8 cellular contexts compared by ENCODE assay signal in the genomic region with DNA sequence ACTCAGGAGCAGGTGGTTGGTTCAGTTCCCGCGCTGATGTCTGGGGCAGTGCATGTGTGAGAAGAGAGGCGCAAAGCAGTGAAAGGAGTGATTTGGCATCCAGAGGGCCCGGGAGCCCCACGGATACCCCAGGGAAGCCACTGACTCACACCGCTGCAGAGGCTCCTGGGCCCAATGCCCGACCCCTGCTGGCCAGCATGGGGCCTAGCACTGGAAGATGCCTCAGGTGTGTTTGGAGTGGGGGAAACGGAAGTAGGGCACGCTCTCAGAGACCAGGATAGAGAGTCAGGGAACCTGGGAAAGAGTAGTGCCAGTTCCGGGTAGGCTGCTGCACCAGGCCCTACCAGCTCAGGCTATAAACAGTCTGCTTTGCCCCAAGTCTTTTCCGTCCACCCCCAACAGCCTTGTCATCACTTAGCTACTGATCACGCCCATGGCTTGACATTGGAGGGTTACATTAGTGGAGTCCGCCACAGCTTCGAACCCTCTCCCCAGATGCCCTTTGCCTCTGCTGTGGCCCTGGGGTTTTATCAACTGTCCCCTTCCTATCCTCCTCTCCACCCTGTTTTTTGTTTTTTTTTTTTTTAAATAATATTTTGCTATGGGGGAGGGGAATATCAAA. TPM values are rescaled to one million over a fixed set of nuclear protein-coding genes. Genes with fewer than 3 reads are reported as not detected.
DNase-seq lines count a peak whose midpoint lies in the region; ATAC-seq and TF ChIP-seq lines count a peak whose summit lies in the region.

No MANE protein-coding gene starts in this region.

- H3K9me3 ChIP-seq in vagina: no peaks in the 10 kb centered on the region

- peaks cover 5 to 36% of the 10 kb centered on the region in 2 donors for H3K36me3 ChIP-seq in vagina

- peak; percentile 64 for TF ChIP-seq RAD21 in Ishikawa (IDR thresholded peaks at IDR 0.05; ENCODE audit: low read depth)

- no peaks in the 10 kb centered on the region for H3K27me3 ChIP-seq in vagina

- H3K4me1 ChIP-seq in vagina: no peaks in the 10 kb centered on the region

- TF ChIP-seq EP300 in Ishikawa (IDR thresholded peaks at IDR 0.05; ENCODE audit: borderline replicate concordance): no peak

- H3K27ac ChIP-seq in vagina: no peak overlapping the region

- intact Hi-C loops in vagina (cut with DNase I): loop anchor here (10.0 kb wide), 1 partner anchor 125 kb away; no protein-coding TSS in a partner anchor

- TF ChIP-seq CTCF in vagina (IDR thresholded peaks at IDR 0.05): peak in 2 of 3 experiments; percentile 30 to 45

- DNase-seq in NCI-H345 (lab: John Stamatoyannopoulos, UW) (peak; percentile 32), NCI-H345 treated with DMSO at 0.1 percent for 48 hours (lab: John Stamatoyannopoulos, UW; ENCODE audit: unreplicated experiment) (no peak), mucosa of gallbladder (ENCODE audit: low spot score) (peak; percentile 39), vagina (ENCODE audit: extremely low spot score in 2 of 2) (no peak)
- peak; percentile 36 for DNase-seq in activated CD4-positive, alpha-beta T cell treated with anti-CD3 and anti-CD28 coated beads for 1 hour
- peak; percentile 45 for DNase-seq in effector CD4-positive, alpha-beta T cell

- no peak overlapping the region for H3K4me3 ChIP-seq in vagina

- ATAC-seq in HG03521 (IDR thresholded peaks at IDR 0.05; ENCODE audit: unreplicated experiment): no peak

- no peak for TF ChIP-seq POLR2A in vagina (IDR thresholded peaks at IDR 0.05)

TF ChIP-seq in Ishikawa, 13 proteins besides CTCF, POLR2A, EP300 and RAD21:
- TF ChIP-seq MAX (IDR thresholded peaks at IDR 0.05) (no peak), TCF12 (IDR thresholded peaks at IDR 0.05; ENCODE audit: low read depth) (no peak), ZBTB7A (IDR thresholded peaks at IDR 0.05; ENCODE audit: low read depth) (no peak), CEBPB (IDR thresholded peaks at IDR 0.05) (no peak), FOXM1 (IDR thresholded peaks at IDR 0.05; ENCODE audit: borderline replicate concordance, low read depth) (no peak), CREB1 (IDR thresholded peaks at IDR 0.05; ENCODE audit: low read depth) (no peak), YY1 (IDR thresholded peaks at IDR 0.05; ENCODE audit: low read depth) (no peak), TEAD4 (IDR thresholded peaks at IDR 0.05) (no peak), NFIC (IDR thresholded peaks at IDR 0.05) (no peak), TAF1 (IDR thresholded peaks at IDR 0.05; ENCODE audit: low read depth) (no peak), EGR1 (IDR thresholded peaks at IDR 0.05) (no peak)
- TF ChIP-seq, protein P1, sequence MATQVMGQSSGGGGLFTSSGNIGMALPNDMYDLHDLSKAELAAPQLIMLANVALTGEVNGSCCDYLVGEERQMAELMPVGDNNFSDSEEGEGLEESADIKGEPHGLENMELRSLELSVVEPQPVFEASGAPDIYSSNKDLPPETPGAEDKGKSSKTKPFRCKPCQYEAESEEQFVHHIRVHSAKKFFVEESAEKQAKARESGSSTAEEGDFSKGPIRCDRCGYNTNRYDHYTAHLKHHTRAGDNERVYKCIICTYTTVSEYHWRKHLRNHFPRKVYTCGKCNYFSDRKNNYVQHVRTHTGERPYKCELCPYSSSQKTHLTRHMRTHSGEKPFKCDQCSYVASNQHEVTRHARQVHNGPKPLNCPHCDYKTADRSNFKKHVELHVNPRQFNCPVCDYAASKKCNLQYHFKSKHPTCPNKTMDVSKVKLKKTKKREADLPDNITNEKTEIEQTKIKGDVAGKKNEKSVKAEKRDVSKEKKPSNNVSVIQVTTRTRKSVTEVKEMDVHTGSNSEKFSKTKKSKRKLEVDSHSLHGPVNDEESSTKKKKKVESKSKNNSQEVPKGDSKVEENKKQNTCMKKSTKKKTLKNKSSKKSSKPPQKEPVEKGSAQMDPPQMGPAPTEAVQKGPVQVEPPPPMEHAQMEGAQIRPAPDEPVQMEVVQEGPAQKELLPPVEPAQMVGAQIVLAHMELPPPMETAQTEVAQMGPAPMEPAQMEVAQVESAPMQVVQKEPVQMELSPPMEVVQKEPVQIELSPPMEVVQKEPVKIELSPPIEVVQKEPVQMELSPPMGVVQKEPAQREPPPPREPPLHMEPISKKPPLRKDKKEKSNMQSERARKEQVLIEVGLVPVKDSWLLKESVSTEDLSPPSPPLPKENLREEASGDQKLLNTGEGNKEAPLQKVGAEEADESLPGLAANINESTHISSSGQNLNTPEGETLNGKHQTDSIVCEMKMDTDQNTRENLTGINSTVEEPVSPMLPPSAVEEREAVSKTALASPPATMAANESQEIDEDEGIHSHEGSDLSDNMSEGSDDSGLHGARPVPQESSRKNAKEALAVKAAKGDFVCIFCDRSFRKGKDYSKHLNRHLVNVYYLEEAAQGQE (IDR thresholded peaks at IDR 0.05; ENCODE audit: low read depth): no peak

RNA-seq across cellular contexts. Expression of gene CSAD, which starts 9.5 kb away (rescaled TPM):
- total RNA-seq in mucosa of gallbladder (44.3 TPM), vagina (44.9 TPM)

RNA-seq across cellular contexts. Expression of gene ZNF740, which starts 9.7 kb away (rescaled TPM):
- total RNA-seq in mucosa of gallbladder: 40.4 TPM
- total RNA-seq in vagina: 12.8 TPM

RNA-seq across cellular contexts. Expression of gene ITGB7, which starts 16.8 kb away (rescaled TPM):
- 5.8 TPM for total RNA-seq in mucosa of gallbladder
- 3.7 TPM for total RNA-seq in vagina

RNA-seq across cellular contexts. Expression of gene RARG, which starts 41.8 kb away (rescaled TPM):
- total RNA-seq in mucosa of gallbladder: 41.8 TPM
- 79.1 TPM for total RNA-seq in vagina

Comparison
In these comparisons a context has a peak if more than half of its experiments do, and no peak if none do; other contexts are left out.
1. DNase-seq: peak in NCI-H345 (single experiment), activated CD4-positive, alpha-beta T cell treated with anti-CD3 and anti-CD28 coated beads for 1 hour (single experiment), effector CD4-positive, alpha-beta T cell (single experiment) and mucosa of gallbladder (single experiment); none in NCI-H345 treated with DMSO at 0.1 percent for 48 hours (single experiment) and vagina (0 of 2).